Comparison of ENCODE assay signal across 1 cellular context in genomic region chr11:119084663-119085522, GRCh38.
TF ChIP-seq lines count a peak whose summit lies in the region.

Gene HMBS, plus strand, starts transcription at chr11:119084881. Its CDS starts 153 bp downstream, at chr11:119085034.

TF ChIP-seq in GM12878, 131 proteins besides CTCF, POLR2A, EP300 and RAD21 (continued from another document and continues in another):
- no peak for TF ChIP-seq IRF3 (IDR thresholded peaks at IDR 0.05)
- peak; percentile 92; the same call in 1 of the 2 replicates for TF ChIP-seq PML (IDR thresholded peaks at IDR 0.05; ENCODE audit: low read length)
- no peak; the same call in 1 of the 2 replicates for TF ChIP-seq NR2C1 (IDR thresholded peaks at IDR 0.05)
- no peak for TF ChIP-seq KAT2A (conservative IDR thresholded peaks at IDR 0.05; ENCODE audit: control insufficient read depth, low read depth, low read length)
- TF ChIP-seq MLLT1 (IDR thresholded peaks at IDR 0.05) = no peak
- no peak for TF ChIP-seq KDM1A (IDR thresholded peaks at IDR 0.05; ENCODE audit: borderline replicate concordance)
- no peak for TF ChIP-seq NRF1 (conservative IDR thresholded peaks at IDR 0.05; ENCODE audit: low read depth, low read length)
- no peak for TF ChIP-seq ATF3 (IDR thresholded peaks at IDR 0.05; ENCODE audit: borderline replicate concordance, extremely low read depth, low read depth, low read length)
- no peak for TF ChIP-seq SMC3 (IDR thresholded peaks at IDR 0.05; ENCODE audit: borderline replicate concordance, low read length)
- TF ChIP-seq MAX (IDR thresholded peaks at IDR 0.05; ENCODE audit: low read depth, low read length) = peak; percentile 86
- TF ChIP-seq, protein P1, sequence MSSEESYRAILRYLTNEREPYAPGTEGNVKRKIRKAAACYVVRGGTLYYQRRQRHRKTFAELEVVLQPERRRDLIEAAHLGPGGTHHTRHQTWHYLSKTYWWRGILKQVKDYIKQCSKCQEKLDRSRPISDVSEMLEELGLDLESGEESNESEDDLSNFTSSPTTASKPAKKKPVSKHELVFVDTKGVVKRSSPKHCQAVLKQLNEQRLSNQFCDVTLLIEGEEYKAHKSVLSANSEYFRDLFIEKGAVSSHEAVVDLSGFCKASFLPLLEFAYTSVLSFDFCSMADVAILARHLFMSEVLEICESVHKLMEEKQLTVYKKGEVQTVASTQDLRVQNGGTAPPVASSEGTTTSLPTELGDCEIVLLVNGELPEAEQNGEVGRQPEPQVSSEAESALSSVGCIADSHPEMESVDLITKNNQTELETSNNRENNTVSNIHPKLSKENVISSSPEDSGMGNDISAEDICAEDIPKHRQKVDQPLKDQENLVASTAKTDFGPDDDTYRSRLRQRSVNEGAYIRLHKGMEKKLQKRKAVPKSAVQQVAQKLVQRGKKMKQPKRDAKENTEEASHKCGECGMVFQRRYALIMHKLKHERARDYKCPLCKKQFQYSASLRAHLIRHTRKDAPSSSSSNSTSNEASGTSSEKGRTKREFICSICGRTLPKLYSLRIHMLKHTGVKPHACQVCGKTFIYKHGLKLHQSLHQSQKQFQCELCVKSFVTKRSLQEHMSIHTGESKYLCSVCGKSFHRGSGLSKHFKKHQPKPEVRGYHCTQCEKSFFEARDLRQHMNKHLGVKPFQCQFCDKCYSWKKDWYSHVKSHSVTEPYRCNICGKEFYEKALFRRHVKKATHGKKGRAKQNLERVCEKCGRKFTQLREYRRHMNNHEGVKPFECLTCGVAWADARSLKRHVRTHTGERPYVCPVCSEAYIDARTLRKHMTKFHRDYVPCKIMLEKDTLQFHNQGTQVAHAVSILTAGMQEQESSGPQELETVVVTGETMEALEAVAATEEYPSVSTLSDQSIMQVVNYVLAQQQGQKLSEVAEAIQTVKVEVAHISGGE (CRISPR knock-in tag; IDR thresholded peaks at IDR 0.05) = no peak
- no peak for TF ChIP-seq PAX8 (IDR thresholded peaks at IDR 0.05)
- TF ChIP-seq SPI1 (IDR thresholded peaks at IDR 0.05; ENCODE audit: borderline replicate concordance, insufficient read depth, low read depth, low read length) = no peak
- no peak for TF ChIP-seq MTA3 (IDR thresholded peaks at IDR 0.05; ENCODE audit: borderline replicate concordance, low read length)
- peak; percentile 91 for TF ChIP-seq CREM (IDR thresholded peaks at IDR 0.05; ENCODE audit: low read depth)
- peak; percentile 92 for TF ChIP-seq ZSCAN29 (IDR thresholded peaks at IDR 0.05)
- TF ChIP-seq RAD51 (IDR thresholded peaks at IDR 0.05) = peak; percentile 77
- TF ChIP-seq BCL11A (IDR thresholded peaks at IDR 0.05; ENCODE audit: low read depth, low read length) = no peak
- no peak for TF ChIP-seq SIX5 (IDR thresholded peaks at IDR 0.05; ENCODE audit: low read depth, low read length, severe bottlenecking)
- TF ChIP-seq SMAD5 (IDR thresholded peaks at IDR 0.05; ENCODE audit: low read depth) = peak; percentile 82
- TF ChIP-seq WRNIP1 (IDR thresholded peaks at IDR 0.05; ENCODE audit: borderline replicate concordance, low read depth, low read length) = no peak
- TF ChIP-seq JUNB (IDR thresholded peaks at IDR 0.05) = no peak
- TF ChIP-seq, protein P2, sequence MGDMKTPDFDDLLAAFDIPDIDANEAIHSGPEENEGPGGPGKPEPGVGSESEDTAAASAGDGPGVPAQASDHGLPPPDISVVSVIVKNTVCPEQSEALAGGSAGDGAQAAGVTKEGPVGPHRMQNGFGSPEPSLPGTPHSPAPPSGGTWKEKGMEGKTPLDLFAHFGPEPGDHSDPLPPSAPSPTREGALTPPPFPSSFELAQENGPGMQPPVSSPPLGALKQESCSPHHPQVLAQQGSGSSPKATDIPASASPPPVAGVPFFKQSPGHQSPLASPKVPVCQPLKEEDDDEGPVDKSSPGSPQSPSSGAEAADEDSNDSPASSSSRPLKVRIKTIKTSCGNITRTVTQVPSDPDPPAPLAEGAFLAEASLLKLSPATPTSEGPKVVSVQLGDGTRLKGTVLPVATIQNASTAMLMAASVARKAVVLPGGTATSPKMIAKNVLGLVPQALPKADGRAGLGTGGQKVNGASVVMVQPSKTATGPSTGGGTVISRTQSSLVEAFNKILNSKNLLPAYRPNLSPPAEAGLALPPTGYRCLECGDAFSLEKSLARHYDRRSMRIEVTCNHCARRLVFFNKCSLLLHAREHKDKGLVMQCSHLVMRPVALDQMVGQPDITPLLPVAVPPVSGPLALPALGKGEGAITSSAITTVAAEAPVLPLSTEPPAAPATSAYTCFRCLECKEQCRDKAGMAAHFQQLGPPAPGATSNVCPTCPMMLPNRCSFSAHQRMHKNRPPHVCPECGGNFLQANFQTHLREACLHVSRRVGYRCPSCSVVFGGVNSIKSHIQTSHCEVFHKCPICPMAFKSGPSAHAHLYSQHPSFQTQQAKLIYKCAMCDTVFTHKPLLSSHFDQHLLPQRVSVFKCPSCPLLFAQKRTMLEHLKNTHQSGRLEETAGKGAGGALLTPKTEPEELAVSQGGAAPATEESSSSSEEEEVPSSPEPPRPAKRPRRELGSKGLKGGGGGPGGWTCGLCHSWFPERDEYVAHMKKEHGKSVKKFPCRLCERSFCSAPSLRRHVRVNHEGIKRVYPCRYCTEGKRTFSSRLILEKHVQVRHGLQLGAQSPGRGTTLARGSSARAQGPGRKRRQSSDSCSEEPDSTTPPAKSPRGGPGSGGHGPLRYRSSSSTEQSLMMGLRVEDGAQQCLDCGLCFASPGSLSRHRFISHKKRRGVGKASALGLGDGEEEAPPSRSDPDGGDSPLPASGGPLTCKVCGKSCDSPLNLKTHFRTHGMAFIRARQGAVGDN (IDR thresholded peaks at IDR 0.05) = 0 out of 2 replicates have a peak, but pooled peaks have one; percentile 54
- TF ChIP-seq ZNF274 (IDR thresholded peaks at IDR 0.05; ENCODE audit: insufficient read depth, insufficient read length) = no peak
- TF ChIP-seq HDGF (IDR thresholded peaks at IDR 0.05) = 0 out of 2 replicates have a peak, but pooled peaks have one; percentile 49
- TF ChIP-seq BMI1 (IDR thresholded peaks at IDR 0.05; ENCODE audit: borderline replicate concordance) = no peak
- TF ChIP-seq SUPT20H (IDR thresholded peaks at IDR 0.05; ENCODE audit: borderline replicate concordance, control insufficient read depth, low read depth, low read length) = no peak
- TF ChIP-seq EGR1 (IDR thresholded peaks at IDR 0.05; ENCODE audit: borderline replicate concordance in 1 of 2, low read depth in 2 of 2, low read length in 2 of 2) = no peak
- peak; percentile 25; the same call in 1 of the 2 replicates for TF ChIP-seq RUNX3 (IDR thresholded peaks at IDR 0.05; ENCODE audit: low read length)
- no peak for TF ChIP-seq SMAD1 (IDR thresholded peaks at IDR 0.05; ENCODE audit: low read depth, partially characterized antibody)
- TF ChIP-seq, protein P3, sequence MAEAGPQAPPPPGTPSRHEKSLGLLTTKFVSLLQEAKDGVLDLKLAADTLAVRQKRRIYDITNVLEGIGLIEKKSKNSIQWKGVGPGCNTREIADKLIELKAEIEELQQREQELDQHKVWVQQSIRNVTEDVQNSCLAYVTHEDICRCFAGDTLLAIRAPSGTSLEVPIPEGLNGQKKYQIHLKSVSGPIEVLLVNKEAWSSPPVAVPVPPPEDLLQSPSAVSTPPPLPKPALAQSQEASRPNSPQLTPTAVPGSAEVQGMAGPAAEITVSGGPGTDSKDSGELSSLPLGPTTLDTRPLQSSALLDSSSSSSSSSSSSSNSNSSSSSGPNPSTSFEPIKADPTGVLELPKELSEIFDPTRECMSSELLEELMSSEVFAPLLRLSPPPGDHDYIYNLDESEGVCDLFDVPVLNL (IDR thresholded peaks at IDR 0.05; ENCODE audit: low read depth, low read length) = peak; percentile 84
- no peak for TF ChIP-seq SRF (IDR thresholded peaks at IDR 0.05; ENCODE audit: low read depth in 2 of 2, low read length in 2 of 2)
- TF ChIP-seq, protein P4, sequence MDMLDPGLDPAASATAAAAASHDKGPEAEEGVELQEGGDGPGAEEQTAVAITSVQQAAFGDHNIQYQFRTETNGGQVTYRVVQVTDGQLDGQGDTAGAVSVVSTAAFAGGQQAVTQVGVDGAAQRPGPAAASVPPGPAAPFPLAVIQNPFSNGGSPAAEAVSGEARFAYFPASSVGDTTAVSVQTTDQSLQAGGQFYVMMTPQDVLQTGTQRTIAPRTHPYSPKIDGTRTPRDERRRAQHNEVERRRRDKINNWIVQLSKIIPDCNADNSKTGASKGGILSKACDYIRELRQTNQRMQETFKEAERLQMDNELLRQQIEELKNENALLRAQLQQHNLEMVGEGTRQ (IDR thresholded peaks at IDR 0.05; ENCODE audit: borderline replicate concordance, low read depth, low read length) = peak; percentile 9; the same call in 1 of the 2 replicates
- no peak for TF ChIP-seq RELA (IDR thresholded peaks at IDR 0.05; ENCODE audit: borderline replicate concordance, partially characterized antibody)
- 0 out of 2 replicates have a peak, but pooled peaks have one; percentile 47 for TF ChIP-seq ESRRA (IDR thresholded peaks at IDR 0.05; ENCODE audit: low read length)
- TF ChIP-seq FOXK2 (IDR thresholded peaks at IDR 0.05) = no peak
- peak; percentile 24 for TF ChIP-seq FOS (IDR thresholded peaks at IDR 0.05; ENCODE audit: borderline replicate concordance, extremely low read depth, insufficient read length)
- TF ChIP-seq, protein P5, sequence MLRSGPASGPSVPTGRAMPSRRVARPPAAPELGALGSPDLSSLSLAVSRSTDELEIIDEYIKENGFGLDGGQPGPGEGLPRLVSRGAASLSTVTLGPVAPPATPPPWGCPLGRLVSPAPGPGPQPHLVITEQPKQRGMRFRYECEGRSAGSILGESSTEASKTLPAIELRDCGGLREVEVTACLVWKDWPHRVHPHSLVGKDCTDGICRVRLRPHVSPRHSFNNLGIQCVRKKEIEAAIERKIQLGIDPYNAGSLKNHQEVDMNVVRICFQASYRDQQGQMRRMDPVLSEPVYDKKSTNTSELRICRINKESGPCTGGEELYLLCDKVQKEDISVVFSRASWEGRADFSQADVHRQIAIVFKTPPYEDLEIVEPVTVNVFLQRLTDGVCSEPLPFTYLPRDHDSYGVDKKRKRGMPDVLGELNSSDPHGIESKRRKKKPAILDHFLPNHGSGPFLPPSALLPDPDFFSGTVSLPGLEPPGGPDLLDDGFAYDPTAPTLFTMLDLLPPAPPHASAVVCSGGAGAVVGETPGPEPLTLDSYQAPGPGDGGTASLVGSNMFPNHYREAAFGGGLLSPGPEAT (IDR thresholded peaks at IDR 0.05; ENCODE audit: low read depth) = peak; percentile 95
- TF ChIP-seq, protein P6, sequence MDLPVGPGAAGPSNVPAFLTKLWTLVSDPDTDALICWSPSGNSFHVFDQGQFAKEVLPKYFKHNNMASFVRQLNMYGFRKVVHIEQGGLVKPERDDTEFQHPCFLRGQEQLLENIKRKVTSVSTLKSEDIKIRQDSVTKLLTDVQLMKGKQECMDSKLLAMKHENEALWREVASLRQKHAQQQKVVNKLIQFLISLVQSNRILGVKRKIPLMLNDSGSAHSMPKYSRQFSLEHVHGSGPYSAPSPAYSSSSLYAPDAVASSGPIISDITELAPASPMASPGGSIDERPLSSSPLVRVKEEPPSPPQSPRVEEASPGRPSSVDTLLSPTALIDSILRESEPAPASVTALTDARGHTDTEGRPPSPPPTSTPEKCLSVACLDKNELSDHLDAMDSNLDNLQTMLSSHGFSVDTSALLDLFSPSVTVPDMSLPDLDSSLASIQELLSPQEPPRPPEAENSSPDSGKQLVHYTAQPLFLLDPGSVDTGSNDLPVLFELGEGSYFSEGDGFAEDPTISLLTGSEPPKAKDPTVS (IDR thresholded peaks at IDR 0.05; ENCODE audit: low read depth, low read length) = no peak
- TF ChIP-seq FOXM1 (IDR thresholded peaks at IDR 0.05; ENCODE audit: low read depth, low read length) = no peak
- TF ChIP-seq TAF1 (IDR thresholded peaks at IDR 0.05; ENCODE audit: borderline replicate concordance, low read depth, low read length) = peak; percentile 41; the same call in 1 of the 2 replicates
- no peak for TF ChIP-seq RCOR1 (conservative IDR thresholded peaks at IDR 0.05; ENCODE audit: low read depth, low read length)
